8 cellular contexts compared by ENCODE assay signal in the genomic region with DNA sequence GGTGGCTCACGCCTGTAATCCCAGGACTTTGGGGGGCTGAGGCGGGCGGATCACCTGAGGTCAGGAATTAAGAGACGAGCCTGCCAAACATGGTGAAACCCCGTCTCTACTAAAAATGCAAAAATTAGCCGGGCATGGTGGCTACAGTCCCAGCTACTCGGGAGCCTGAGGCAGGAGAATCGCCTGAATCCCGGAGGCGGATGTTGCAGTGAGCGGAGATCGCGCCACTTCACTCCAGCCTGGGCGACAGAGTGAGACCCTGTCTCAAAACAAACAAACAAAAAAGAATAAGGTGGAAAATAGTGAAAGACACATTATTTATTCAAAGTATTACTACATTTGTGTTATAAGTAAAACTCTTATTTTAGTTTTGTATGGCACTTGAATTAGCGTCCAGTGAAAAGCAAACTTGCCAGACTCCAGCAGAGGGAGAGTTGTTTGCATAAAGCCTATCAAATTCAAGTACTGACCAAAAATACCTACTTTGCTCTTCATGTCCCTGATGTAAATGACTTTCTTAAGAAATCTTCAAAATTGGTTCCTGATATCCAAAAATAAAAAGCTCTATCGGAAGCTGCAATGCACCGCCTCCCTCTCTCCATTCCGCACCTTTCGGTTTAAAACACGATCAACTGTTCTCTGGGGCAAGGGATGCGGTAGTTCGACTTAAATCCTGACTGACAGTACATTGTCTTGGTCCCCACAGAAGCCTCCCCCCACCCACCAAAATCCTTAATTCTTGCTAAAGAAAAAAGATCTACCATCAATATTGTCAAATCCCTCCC. TPM values are rescaled to one million over a fixed set of nuclear protein-coding genes. Genes with fewer than 3 reads are reported as not detected.
DNase-seq lines count a peak whose midpoint lies in the region; ATAC-seq and TF ChIP-seq lines count a peak whose summit lies in the region.

No MANE protein-coding gene starts in this region.

- peak overlapping the region; percentile 93 for H3K4me3 ChIP-seq in AG09309 (ENCODE audit: control insufficient read depth, low read depth, low read length)
- H3K4me3 ChIP-seq in Jurkat, Clone E6-1 (ENCODE audit: low read length), result peak overlapping the region; percentile 94

- TF ChIP-seq CTCF in AG09309 (IDR thresholded peaks at IDR 0.05; ENCODE audit: control insufficient read depth, insufficient read depth, low read depth, low read length, missing control alignments) (peak; percentile 20), mesothelial cell of epicardium (IDR thresholded peaks at IDR 0.05; ENCODE audit: unreplicated experiment) (no peak)

- peak overlapping the region; percentile 99 for H3K27ac Mint-ChIP-seq in mesothelial cell of epicardium

- ATAC-seq in HG03280 (IDR thresholded peaks at IDR 0.05; ENCODE audit: unreplicated experiment), result no peak

- H3K27me3 Mint-ChIP-seq in mesothelial cell of epicardium (ENCODE audit: low read depth), result no peaks in the 10 kb centered on the region

- peaks cover 34% of the 10 kb centered on the region for H3K4me1 Mint-ChIP-seq in mesothelial cell of epicardium

- DNase-seq in AG09309 (ENCODE audit: low read depth) (no peak), caudate nucleus (lab: John Stamatoyannopoulos, UW) (peak in 1 of 61 donors; percentile 39), mesothelial cell of epicardium (ENCODE audit: low spot score in 2 of 2, unreplicated experiment in 2 of 2) (no peak), NCI-H2107 (lab: John Stamatoyannopoulos, UW) (no peak), NCI-H2227 treated with DMSO at 0.1 percent for 48 hours (lab: John Stamatoyannopoulos, UW) (no peak), NCI-H1048 (lab: John Stamatoyannopoulos, UW) (no peak)
- no peak for DNase-seq in Jurkat, Clone E6-1 (ENCODE audit: low read depth, low spot score)

- H3K4me3 Mint-ChIP-seq in mesothelial cell of epicardium, result peak overlapping the region; percentile 98

- peaks cover 13% of the 10 kb centered on the region for H3K36me3 Mint-ChIP-seq in mesothelial cell of epicardium

- peak overlapping the region; percentile 87 for H3K27ac ChIP-seq in caudate nucleus (ENCODE audit: low read depth, low read length)

- no peaks in the 10 kb centered on the region for H3K9me3 Mint-ChIP-seq in mesothelial cell of epicardium

RNA-seq across cellular contexts. Expression of gene TRPM7, which starts 1.2 kb away (rescaled TPM):
- 25.1 TPM for polyA plus RNA-seq in Jurkat, Clone E6-1 (2012; ENCODE audit: insufficient read depth, insufficient read length)
- total RNA-seq in mesothelial cell of epicardium, result 47.0 to 50.4 TPM (median 49.8 TPM) in 3 replicates
